ENCODE assay signal across 9 cellular contexts in the genomic region with DNA sequence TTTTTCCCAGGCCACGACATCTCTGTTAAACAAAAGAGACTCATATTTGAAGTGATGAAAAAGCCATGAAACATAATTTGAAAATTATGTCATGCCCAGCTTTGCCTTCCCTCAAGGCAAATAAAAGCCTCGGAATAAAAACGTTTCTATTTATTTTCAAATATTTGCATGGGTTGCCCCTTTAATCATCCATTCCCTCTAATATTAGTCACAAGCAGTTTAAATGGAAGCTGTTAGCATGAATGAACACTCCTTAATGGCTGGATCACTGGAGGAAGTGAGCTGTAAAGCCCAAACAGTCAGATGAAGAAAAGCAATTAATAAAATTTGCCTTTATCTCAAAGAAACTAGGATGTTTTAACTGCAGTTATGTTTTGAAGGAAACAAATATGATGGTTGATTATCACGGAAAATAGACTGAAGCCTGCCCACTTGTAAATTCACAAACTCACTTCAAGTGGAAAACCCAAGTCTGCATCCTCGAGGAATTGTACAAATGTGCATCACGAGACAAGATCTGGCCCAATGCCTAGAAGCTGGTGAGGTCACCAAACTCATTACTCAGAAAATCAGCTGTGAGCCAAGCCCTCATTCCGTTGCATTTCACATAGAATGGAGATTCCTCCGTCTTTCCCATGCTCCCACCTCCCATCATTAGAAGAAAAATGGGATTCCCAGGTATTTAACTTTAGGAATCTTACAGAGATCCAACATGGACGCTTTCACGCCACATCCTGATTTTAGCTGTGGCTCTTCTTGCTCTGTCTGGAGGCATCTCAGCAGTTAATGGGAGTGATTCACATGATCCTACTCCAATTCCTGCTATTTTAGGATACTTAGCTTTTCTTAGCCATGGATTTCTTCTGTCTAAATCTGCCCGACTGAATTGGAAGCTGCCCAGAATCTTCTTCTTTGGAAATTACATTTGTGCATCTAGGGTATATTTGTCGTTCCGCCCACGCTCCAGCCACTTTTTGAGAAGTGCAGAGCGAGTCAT.
DNase-seq lines count a peak whose midpoint lies in the region; ATAC-seq, FAIRE-seq and TF ChIP-seq lines count a peak whose summit lies in the region.
"Had no signal": no experiment of that assay in that cellular context is flagged by ENCODE, and none has a peak within 500 bp of the region (broad histone marks: within the 10 kb centered on the region; RNA-seq: fewer than 3 reads in every experiment).

No MANE protein-coding gene starts in this region.

- H3K9me3 Mint-ChIP-seq in progenitor cell of endocrine pancreas (ENCODE audit: low read depth): peaks cover 3% of the 10 kb centered on the region
- H3K9me3 Mint-ChIP-seq: central memory CD8-positive, alpha-beta T cell had no signal

- FAIRE-seq in H54 (lab: Jason Lieb, UNC): peak; percentile 82

- peaks cover 21% of the 10 kb centered on the region for H3K4me1 ChIP-seq in skeletal muscle satellite cell (ENCODE audit: control insufficient read depth, insufficient read depth, low read length)

- peak overlapping the region; percentile 76 for H3K9ac ChIP-seq in skeletal muscle satellite cell (ENCODE audit: low read depth, low read length)

- H3K27me3 Mint-ChIP-seq in progenitor cell of endocrine pancreas: peaks cover 4% of the 10 kb centered on the region

- no peak for TF ChIP-seq POLR2A in H54 (IDR thresholded peaks at IDR 0.05; ENCODE audit: low read depth, low read length)

- peaks cover 18% of the 10 kb centered on the region for H3K4me1 Mint-ChIP-seq in progenitor cell of endocrine pancreas (ENCODE audit: low read depth)
- H3K4me1 Mint-ChIP-seq: central memory CD8-positive, alpha-beta T cell had no signal

- H3K4me3 Mint-ChIP-seq in progenitor cell of endocrine pancreas (ENCODE audit: low read depth): no peak overlapping the region
- H3K4me3 Mint-ChIP-seq: central memory CD8-positive, alpha-beta T cell had no signal

- no peaks in the 10 kb centered on the region for H3K27me3 ChIP-seq in skeletal muscle satellite cell (ENCODE audit: control insufficient read depth, insufficient read depth, low read length)

- H3K27ac Mint-ChIP-seq in progenitor cell of endocrine pancreas: no peak overlapping the region

- no peak for TF ChIP-seq CTCF in progenitor cell of endocrine pancreas (IDR thresholded peaks at IDR 0.05; ENCODE audit: unreplicated experiment)

- ATAC-seq in left ventricle myocardium superior: peak; percentile 70

- peak overlapping the region; percentile 59 for H3K4me3 ChIP-seq in skeletal muscle satellite cell (ENCODE audit: low read length)

- peak overlapping the region; percentile 80 for H3K4me2 ChIP-seq in skeletal muscle satellite cell (ENCODE audit: low read length)

- no peaks in the 10 kb centered on the region for H3K36me3 ChIP-seq in skeletal muscle satellite cell (ENCODE audit: insufficient read depth, low read length)

- intact Hi-C loops in left ventricle myocardium superior (cut with micrococcal nuclease): no loop called here

- DNase-seq in H54 (ENCODE audit: insufficient read length, low spot score): peak; percentile 46
- DNase-seq in anterior cingulate cortex (lab: John Stamatoyannopoulos, UW): peak in 49 of 58 donors; percentile 5 to 86 (median 48)
- DNase-seq in left ventricle myocardium superior: no peak
- no peak for DNase-seq in D341Med (ENCODE audit: low spot score)
- no peak for DNase-seq in progenitor cell of endocrine pancreas (ENCODE audit: low spot score, unreplicated experiment)
- DNase-seq in NOMO-1 treated with dmso at 0.1 percent for 144 hours (lab: John Stamatoyannopoulos, UW; ENCODE audit: unreplicated experiment): no peak
- no peak for DNase-seq in activated gamma-delta T cell (lab: John Stamatoyannopoulos, UW)

- H3K9me3 ChIP-seq in skeletal muscle satellite cell (replicated peaks; ENCODE audit: low read length): no peaks in the 10 kb centered on the region

- H3K36me3 Mint-ChIP-seq in progenitor cell of endocrine pancreas (ENCODE audit: insufficient read depth): no peaks in the 10 kb centered on the region

Comparison
In these comparisons a context has a peak if more than half of its experiments do, and no peak if none do; other contexts are left out.
1. DNase-seq: peak in H54 (single experiment) and anterior cingulate cortex (49 of 58); none in left ventricle myocardium superior (single experiment), D341Med (single experiment), progenitor cell of endocrine pancreas (single experiment), NOMO-1 treated with dmso at 0.1 percent for 144 hours (single experiment) and activated gamma-delta T cell (single experiment).